20 cellular contexts compared by ENCODE assay signal in the genomic region with DNA sequence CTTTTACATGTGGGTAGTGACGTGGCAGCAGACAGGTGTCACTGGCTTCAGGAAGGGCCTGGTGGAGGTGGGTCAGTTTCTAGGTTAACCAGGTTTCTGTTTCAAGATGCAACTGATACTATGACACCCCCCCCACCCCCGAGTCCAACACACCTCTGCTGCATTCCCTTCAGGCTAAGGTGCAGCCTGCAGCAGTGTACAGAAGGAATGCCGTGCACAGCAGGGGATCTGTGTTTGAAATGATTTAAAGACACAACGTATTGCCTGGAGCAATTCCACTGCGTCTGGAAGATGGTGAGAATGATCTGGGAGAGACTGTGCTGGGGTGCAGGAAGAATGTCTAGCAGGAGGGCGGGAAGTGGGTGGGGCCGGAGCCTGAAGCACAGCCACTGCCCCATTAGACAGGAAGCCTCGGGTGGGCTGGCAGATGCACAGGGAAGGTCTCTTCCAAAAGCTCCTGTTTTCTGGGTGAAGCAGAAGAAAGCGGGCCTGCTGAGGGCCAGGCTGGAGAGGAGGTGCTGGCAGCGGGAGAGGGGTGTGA. TPM values are rescaled to one million over a fixed set of nuclear protein-coding genes. Genes with fewer than 3 reads are reported as not detected.
DNase-seq lines count a peak whose midpoint lies in the region; ATAC-seq and TF ChIP-seq lines count a peak whose summit lies in the region.
"Had no signal": no experiment of that assay in that cellular context is flagged by ENCODE, and none has a peak within 500 bp of the region (broad histone marks: within the 10 kb centered on the region; RNA-seq: fewer than 3 reads in every experiment).

No MANE protein-coding gene starts in this region.

- H3K27ac ChIP-seq in PC-9 (peak overlapping the region; percentile 88), PC-3 (ENCODE audit: low read length) (no peak overlapping the region)
- H3K27ac ChIP-seq: HL-60, suprapubic skin had no signal

- H3F3A ChIP-seq in PC-9 (ENCODE audit: insufficient read depth, low read depth) (peaks cover 28% of the 10 kb centered on the region), PC-3 (ENCODE audit: low read length, unreplicated experiment) (no peaks in the 10 kb centered on the region)

- POLR2A ChIA-PET in activated CD4-positive, alpha-beta T cell treated with anti-CD3 and anti-CD28 coated beads, Interleukin-2, amount 10 ng/mL, durations not matched to agents 7 days and 5 days (lab: Charles Lee) = no interaction called here
- POLR2A ChIA-PET in PC-9 (lab: Charles Lee; ENCODE audit: unreplicated experiment) (no interaction called here), PC-3 (lab: Charles Lee; ENCODE audit: unreplicated experiment) (no interaction called here)

- H3K27me3 ChIP-seq in PC-9 (ENCODE audit: insufficient read depth, low read depth) = no peaks in the 10 kb centered on the region
- H3K27me3 ChIP-seq in PC-3 (ENCODE audit: low read length) = no peaks in the 10 kb centered on the region
- H3K27me3 ChIP-seq: spleen, suprapubic skin had no signal

- H3K79me2 ChIP-seq in PC-9 (ENCODE audit: low read depth) (no peaks in the 10 kb centered on the region), PC-3 (ENCODE audit: low read length) (no peaks in the 10 kb centered on the region)

- peak overlapping the region; percentile 54 for H3K27ac Mint-ChIP-seq in activated CD4-positive, alpha-beta T cell treated with anti-CD3 and anti-CD28 coated beads, Interleukin-2, amount 10 ng/mL, durations not matched to agents 7 days and 5 days
- peak overlapping the region; percentile 75 for H3K27ac Mint-ChIP-seq in stimulated activated naive B cell treated with anti-CD40 and anti-IgM and Interleukin-4, amounts not matched to agents 10 μg/mL and 1 μg/mL and 100 μg/mL, for 72 hours
- H3K27ac Mint-ChIP-seq: activated naive CD8-positive, alpha-beta T cell; T-helper 1 cell treated with Interleukin-12 subunit alpha and Interleukin-12 subunit beta and Interleukin-4 antibody, amounts not matched to agents 30 μg/mL and 1 μg/mL, for 36 hours had no signal

- no peak overlapping the region for H3K4me3 Mint-ChIP-seq in activated CD4-positive, alpha-beta T cell treated with anti-CD3 and anti-CD28 coated beads, Interleukin-2, amount 10 ng/mL, durations not matched to agents 7 days and 5 days
- no peak overlapping the region for H3K4me3 Mint-ChIP-seq in stimulated activated naive B cell treated with anti-CD40 and anti-IgM and Interleukin-4, amounts not matched to agents 10 μg/mL and 1 μg/mL and 100 μg/mL, for 72 hours
- H3K4me3 Mint-ChIP-seq: activated naive CD8-positive, alpha-beta T cell; activated T-cell treated with anti-CD3 and anti-CD28 coated beads, Interleukin-2, amount 50 U/mL, for 4 hours; T-helper 1 cell treated with Interleukin-12 subunit alpha and Interleukin-12 subunit beta and Interleukin-4 antibody, amounts not matched to agents 30 μg/mL and 1 μg/mL, for 36 hours had no signal

- H3K4me2 ChIP-seq in PC-9 (peak overlapping the region; percentile 62), PC-3 (ENCODE audit: low read length) (no peak overlapping the region)

- ATAC-seq in stimulated activated naive B cell treated with anti-CD40 and anti-IgM and Interleukin-4, amounts not matched to agents 10 μg/mL and 1 μg/mL and 100 μg/mL, for 72 hours (replicated peaks) = no peak
- no peak for ATAC-seq in PC-3
- ATAC-seq: activated T-cell treated with anti-CD3 and anti-CD28 coated beads, Interleukin-2, amount 50 U/mL, for 4 hours had no signal

- H3K9me2 ChIP-seq in PC-9 (ENCODE audit: insufficient read depth) (no peaks in the 10 kb centered on the region), PC-3 (replicated peaks; ENCODE audit: low read length) (no peaks in the 10 kb centered on the region)

- DNase-seq in activated CD4-positive, alpha-beta T cell treated with anti-CD3 and anti-CD28 coated beads, Interleukin-2, amount 10 ng/mL, durations not matched to agents 7 days and 5 days = no peak
- DNase-seq in activated CD4-positive, alpha-beta T cell treated with anti-CD3 and anti-CD28 coated beads for 4 hours = no peak
- DNase-seq in PC-9 (peak; percentile 95 to 100), islet precursor cell (peak; percentile 96), NCI-H345 (lab: John Stamatoyannopoulos, UW) (no peak), superior temporal gyrus (ENCODE audit: extremely low spot score) (no peak), PC-3 (no peak)
- DNase-seq in stimulated activated naive B cell treated with anti-CD40 and anti-IgM and Interleukin-4, amounts not matched to agents 10 μg/mL and 1 μg/mL and 100 μg/mL, for 72 hours = no peak
- DNase-seq: ACHN; activated T-cell treated with anti-CD3 and anti-CD28 coated beads, Interleukin-2, amount 50 U/mL, for 4 hours; C1 segment of cervical spinal cord; GDM1; IMR-90; NCI-H187 treated with DMSO at 0.1 percent for 48 hours; NCI-H510A; spleen had no signal

- CTCF ChIA-PET in activated CD4-positive, alpha-beta T cell treated with anti-CD3 and anti-CD28 coated beads, Interleukin-2, amount 10 ng/mL, durations not matched to agents 7 days and 5 days (lab: Charles Lee) = interaction anchor here (0.6 kb wide), 1 partner anchor 898 kb away, joined by 3 read pairs; no protein-coding TSS in a partner anchor
- CTCF ChIA-PET in PC-9 (lab: Charles Lee) = no interaction called here
- CTCF ChIA-PET in PC-3 (lab: Charles Lee) = no interaction called here

- H4K20me1 ChIP-seq in PC-9 (ENCODE audit: insufficient read depth) = no peaks in the 10 kb centered on the region
- no peaks in the 10 kb centered on the region for H4K20me1 ChIP-seq in PC-3 (ENCODE audit: low read length)

- H3K9me3 Mint-ChIP-seq in activated CD4-positive, alpha-beta T cell treated with anti-CD3 and anti-CD28 coated beads, Interleukin-2, amount 10 ng/mL, durations not matched to agents 7 days and 5 days = no peaks in the 10 kb centered on the region
- no peaks in the 10 kb centered on the region for H3K9me3 Mint-ChIP-seq in stimulated activated naive B cell treated with anti-CD40 and anti-IgM and Interleukin-4, amounts not matched to agents 10 μg/mL and 1 μg/mL and 100 μg/mL, for 72 hours
- H3K9me3 Mint-ChIP-seq: activated T-cell treated with anti-CD3 and anti-CD28 coated beads, Interleukin-2, amount 50 U/mL, for 4 hours; T-helper 1 cell treated with Interleukin-12 subunit alpha and Interleukin-12 subunit beta and Interleukin-4 antibody, amounts not matched to agents 30 μg/mL and 1 μg/mL, for 36 hours had no signal

- no peak for TF ChIP-seq CTCF in PC-9 (conservative IDR thresholded peaks at IDR 0.05)
- no peak for TF ChIP-seq CTCF in PC-3 (conservative IDR thresholded peaks at IDR 0.05; ENCODE audit: low read depth, low read length)

- H3K9me3 ChIP-seq in PC-9 (ENCODE audit: insufficient read depth, low read depth) (no peaks in the 10 kb centered on the region), PC-3 (ENCODE audit: low read length) (no peaks in the 10 kb centered on the region)
- H3K9me3 ChIP-seq: spleen, suprapubic skin had no signal

- no TSS peak for BruUV-seq in PC-9 (replicated peaks; lab: Mats Ljungman, UMichigan)
- no TSS peak for BruUV-seq in PC-3 (replicated peaks; lab: Mats Ljungman, UMichigan)

- H3K36me3 Mint-ChIP-seq in activated CD4-positive, alpha-beta T cell treated with anti-CD3 and anti-CD28 coated beads, Interleukin-2, amount 10 ng/mL, durations not matched to agents 7 days and 5 days (ENCODE audit: low read depth) = peaks cover 19% of the 10 kb centered on the region
- peaks cover 26 to 39% of the 10 kb centered on the region in 2 donors for H3K36me3 Mint-ChIP-seq in stimulated activated naive B cell treated with anti-CD40 and anti-IgM and Interleukin-4, amounts not matched to agents 10 μg/mL and 1 μg/mL and 100 μg/mL, for 72 hours

- no peak overlapping the region for H2AFZ ChIP-seq in PC-9
- H2AFZ ChIP-seq in PC-3 (ENCODE audit: low read length) = no peak overlapping the region

- peaks cover 3% of the 10 kb centered on the region for H3K4me1 Mint-ChIP-seq in activated CD4-positive, alpha-beta T cell treated with anti-CD3 and anti-CD28 coated beads, Interleukin-2, amount 10 ng/mL, durations not matched to agents 7 days and 5 days
- peaks cover 0 to 6% of the 10 kb centered on the region in 2 donors for H3K4me1 Mint-ChIP-seq in stimulated activated naive B cell treated with anti-CD40 and anti-IgM and Interleukin-4, amounts not matched to agents 10 μg/mL and 1 μg/mL and 100 μg/mL, for 72 hours

- H3K4me3 ChIP-seq in PC-9 = no peak overlapping the region; the same call in 1 of the 2 replicates
- H3K4me3 ChIP-seq in PC-3 (ENCODE audit: low read length) = no peak overlapping the region
- H3K4me3 ChIP-seq: spleen, suprapubic skin had no signal

- H3K27me3 Mint-ChIP-seq in activated CD4-positive, alpha-beta T cell treated with anti-CD3 and anti-CD28 coated beads, Interleukin-2, amount 10 ng/mL, durations not matched to agents 7 days and 5 days = no peaks in the 10 kb centered on the region
- no peaks in the 10 kb centered on the region for H3K27me3 Mint-ChIP-seq in stimulated activated naive B cell treated with anti-CD40 and anti-IgM and Interleukin-4, amounts not matched to agents 10 μg/mL and 1 μg/mL and 100 μg/mL, for 72 hours
- H3K27me3 Mint-ChIP-seq: activated naive CD8-positive, alpha-beta T cell had no signal

- no peak overlapping the region for H3K9ac ChIP-seq in PC-3 (ENCODE audit: low read length)

- intact Hi-C loops in PC-9 (cut with micrococcal nuclease; ENCODE audit: unreplicated experiment) = loop anchor here (1.0 to 5.0 kb wide), 4 partner anchors 12 to 324 kb away; a partner anchor contains a TSS
- intact Hi-C loops in PC-3 (cut with micrococcal nuclease) = no loop called here

- H3K4me1 ChIP-seq in PC-9 (replicated peaks; ENCODE audit: insufficient read depth) (peaks cover 23% of the 10 kb centered on the region), PC-3 (ENCODE audit: insufficient read depth, low read length) (no peaks in the 10 kb centered on the region)
- H3K4me1 ChIP-seq: suprapubic skin had no signal

- no peaks in the 10 kb centered on the region; the same call in none of the 2 replicates for H3K36me3 ChIP-seq in PC-9 (ENCODE audit: low read depth)
- peaks cover 14% of the 10 kb centered on the region; the same call in 1 of the 2 replicates for H3K36me3 ChIP-seq in PC-3 (ENCODE audit: low read depth, low read length)

RNA-seq across cellular contexts. Expression of a gene that starts 11.9 kb away (rescaled TPM):
- 1 to 10 TPM; 7.8 to 8.1 TPM for total RNA-seq in activated CD4-positive, alpha-beta T cell treated with anti-CD3 and anti-CD28 coated beads, Interleukin-2, amount 10 ng/mL, durations not matched to agents 7 days and 5 days
- total RNA-seq in PC-9 (2021) (23.9 and 43.3 TPM in 2 replicates), PC-3 (2014; rRNA removed) (25.8 and 30.2 TPM in 2 replicates)

Comparison
In these comparisons a context has a peak if more than half of its experiments do, and no peak if none do; other contexts are left out.
1. DNase-seq: peak in PC-9 (2 of 2) and islet precursor cell (single experiment); none in activated CD4-positive, alpha-beta T cell treated with anti-CD3 and anti-CD28 coated beads, Interleukin-2, amount 10 ng/mL, durations not matched to agents 7 days and 5 days (single experiment), activated CD4-positive, alpha-beta T cell treated with anti-CD3 and anti-CD28 coated beads for 4 hours (0 of 2), stimulated activated naive B cell treated with anti-CD40 and anti-IgM and Interleukin-4, amounts not matched to agents 10 μg/mL and 1 μg/mL and 100 μg/mL, for 72 hours (single experiment), NCI-H345 (single experiment), superior temporal gyrus (single experiment) and PC-3 (single experiment).